In the genomic region with DNA sequence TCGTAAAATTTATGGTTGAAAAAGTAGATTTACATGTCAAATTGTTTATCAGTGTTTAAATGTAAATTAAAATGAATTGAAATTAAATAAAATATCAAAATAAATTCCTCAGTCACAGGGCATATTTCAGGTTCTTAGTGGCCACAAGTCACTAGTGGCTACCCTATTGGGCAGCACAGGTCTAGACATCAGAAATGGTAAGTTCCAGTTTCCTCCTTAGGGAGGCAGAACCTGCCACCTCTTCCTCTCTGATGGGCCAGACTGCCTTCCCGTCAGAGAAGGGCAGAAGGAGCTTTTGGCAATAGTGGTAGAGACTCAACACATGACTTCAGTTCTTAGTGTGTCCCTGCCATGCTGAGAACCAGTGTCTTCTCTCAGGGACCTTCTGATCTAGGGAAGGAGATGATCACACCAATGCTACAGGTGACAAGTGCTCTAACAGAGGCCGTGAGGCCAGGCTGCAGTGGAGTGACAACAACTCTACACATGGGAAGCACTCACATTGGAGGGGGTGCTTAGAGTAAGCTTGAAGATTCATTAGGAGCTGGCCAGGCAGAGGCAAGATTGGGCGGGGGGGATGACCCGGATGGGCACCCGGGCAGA, we compare ENCODE assay signal across 14 cellular contexts. TPM values are rescaled to one million over a fixed set of nuclear protein-coding genes. Genes with fewer than 3 reads are reported as not detected.
DNase-seq lines count a peak whose midpoint lies in the region; ATAC-seq and TF ChIP-seq lines count a peak whose summit lies in the region.
"Had no signal": no experiment of that assay in that cellular context is flagged by ENCODE, and none has a peak within 500 bp of the region (broad histone marks: within the 10 kb centered on the region; RNA-seq: fewer than 3 reads in every experiment).

No MANE protein-coding gene starts in this region.

- H3K27me3 ChIP-seq in body of pancreas: no peaks in the 10 kb centered on the region
- no peaks in the 10 kb centered on the region for H3K27me3 ChIP-seq in left lung
- H3K27me3 ChIP-seq: heart left ventricle, neutrophil, transverse colon had no signal

- H3K27ac ChIP-seq in HEK293 (ENCODE audit: extremely low read depth, low read depth, low read length) (no peak overlapping the region), body of pancreas (no peak overlapping the region), left lung (no peak overlapping the region)
- H3K27ac ChIP-seq: heart left ventricle, neutrophil, skin epidermis, transverse colon had no signal

- ATAC-seq in body of pancreas: peak; percentile 22
- ATAC-seq in left lung: peak; percentile 49
- no peak for ATAC-seq in GM19324 (IDR thresholded peaks at IDR 0.05; ENCODE audit: low FRiP score, unreplicated experiment)
- no peak for ATAC-seq in HG02852 (IDR thresholded peaks at IDR 0.05; ENCODE audit: unreplicated experiment)

- H3K36me3 ChIP-seq in HEK293 (ENCODE audit: control insufficient read depth in 2 of 2, insufficient read depth in 1 of 2, low read length in 2 of 2) (no peaks in the 10 kb centered on the region), body of pancreas (replicated peaks in 1 of 2; ENCODE audit: insufficient read depth in 1 of 2, low read depth in 2 of 2) (no peaks in the 10 kb centered on the region), left lung (no peaks in the 10 kb centered on the region)
- H3K36me3 ChIP-seq: heart left ventricle, neutrophil, transverse colon had no signal

- DNase-seq in ELR (ENCODE audit: low read depth) (peak; percentile 26), body of pancreas (peak in 1 of 4 donors; percentile 2), left lung (peak in 1 of 2 donors; percentile 7), HPDE6-E6E7 (ENCODE audit: extremely low spot score) (no peak)
- DNase-seq: central memory CD4-positive, alpha-beta T cell; NCI-H1417 treated with DMSO at 0.1 percent for 48 hours; NCI-H510A had no signal

- H3K9me3 ChIP-seq in HEK293 (ENCODE audit: control insufficient read depth, insufficient read depth, low read depth, low read length): no peaks in the 10 kb centered on the region
- H3K9me3 ChIP-seq in body of pancreas: no peaks in the 10 kb centered on the region
- no peaks in the 10 kb centered on the region for H3K9me3 ChIP-seq in left lung
- H3K9me3 ChIP-seq: heart left ventricle, neutrophil, transverse colon had no signal

- no peak for TF ChIP-seq POLR2A in body of pancreas (IDR thresholded peaks at IDR 0.05)

- POLR2A ChIA-PET in HEK293 (lab: Yijun Ruan, JAX): interaction anchor here (1.3 kb wide), 1 partner anchor 15 kb away, joined by 3 read pairs; no protein-coding TSS in a partner anchor

- no peak for TF ChIP-seq CTCF in HEK293 (tag by site-specific recombination; IDR thresholded peaks at IDR 0.05)
- TF ChIP-seq CTCF in body of pancreas (IDR thresholded peaks at IDR 0.05): no peak
- no peak for TF ChIP-seq CTCF in left lung (IDR thresholded peaks at IDR 0.05)

- H3K4me1 ChIP-seq in HEK293 (ENCODE audit: control insufficient read depth, insufficient read depth, low read length) (no peaks in the 10 kb centered on the region), body of pancreas (peaks cover 3% of the 10 kb centered on the region), left lung (no peaks in the 10 kb centered on the region)

- CTCF ChIA-PET in HEK293 (lab: Yijun Ruan, JAX): interaction anchor here (0.6 to 5.2 kb wide), 41 partner anchors 12 to 825 kb away, joined by 3 to 64 read pairs (median 4); a partner anchor contains a TSS

- H3K4me3 ChIP-seq in HEK293 (ENCODE audit: low read depth, low read length): no peak overlapping the region
- H3K4me3 ChIP-seq in body of pancreas: no peak overlapping the region
- no peak overlapping the region for H3K4me3 ChIP-seq in left lung
- H3K4me3 ChIP-seq: heart left ventricle, skin epidermis, transverse colon had no signal

- intact Hi-C loops in body of pancreas (cut with DNase I) (no loop called here), left lung (cut with DNase I) (no loop called here)

- WGBS in body of pancreas, 2 donors: 82 to 85% methylated on average over 6 of the region's 6 CpGs

TF ChIP-seq in HEK293, 187 proteins besides CTCF, POLR2A, EP300 and RAD21:
- TF ChIP-seq ZNF701 (tag by site-specific recombination; IDR thresholded peaks at IDR 0.05): no peak
- no peak for TF ChIP-seq ZNF354C (tag by site-specific recombination; IDR thresholded peaks at IDR 0.05; ENCODE audit: borderline replicate concordance, low read depth)
- TF ChIP-seq ZNF521 (tag by site-specific recombination; IDR thresholded peaks at IDR 0.05): no peak
- peak; percentile 63; the same call in 1 of the 2 replicates for TF ChIP-seq SCRT1 (tag by site-specific recombination; IDR thresholded peaks at IDR 0.05; ENCODE audit: borderline replicate concordance)
- TF ChIP-seq, protein P1, sequence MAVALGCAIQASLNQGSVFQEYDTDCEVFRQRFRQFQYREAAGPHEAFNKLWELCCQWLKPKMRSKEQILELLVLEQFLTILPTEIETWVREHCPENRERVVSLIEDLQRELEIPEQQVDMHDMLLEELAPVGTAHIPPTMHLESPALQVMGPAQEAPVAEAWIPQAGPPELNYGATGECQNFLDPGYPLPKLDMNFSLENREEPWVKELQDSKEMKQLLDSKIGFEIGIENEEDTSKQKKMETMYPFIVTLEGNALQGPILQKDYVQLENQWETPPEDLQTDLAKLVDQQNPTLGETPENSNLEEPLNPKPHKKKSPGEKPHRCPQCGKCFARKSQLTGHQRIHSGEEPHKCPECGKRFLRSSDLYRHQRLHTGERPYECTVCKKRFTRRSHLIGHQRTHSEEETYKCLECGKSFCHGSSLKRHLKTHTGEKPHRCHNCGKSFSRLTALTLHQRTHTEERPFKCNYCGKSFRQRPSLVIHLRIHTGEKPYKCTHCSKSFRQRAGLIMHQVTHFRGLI (tag by site-specific recombination; IDR thresholded peaks at IDR 0.05): no peak
- peak; percentile 59 for TF ChIP-seq SCRT2 (tag by site-specific recombination; IDR thresholded peaks at IDR 0.05)

RNA-seq across cellular contexts. Expression of a gene that starts 14.4 kb away (rescaled TPM):
- total RNA-seq in body of pancreas: 10 to 100 TPM; 40.5 to 67.7 TPM
- total RNA-seq in left lung: 100 to 1,000 TPM in 1 of 2 donors, 10 to 100 TPM in 1; 91.6 to 112 TPM

Comparison
In these comparisons a context has a peak if more than half of its experiments do, and no peak if none do; other contexts are left out.
1. ATAC-seq: peak in body of pancreas (single experiment) and left lung (single experiment); none in GM19324 (single experiment) and HG02852 (single experiment).